In genomic region chr3:117408811-117409210, GRCh38 we compare ENCODE assay signal across 18 cellular contexts.
DNase-seq lines count a peak whose midpoint lies in the region; ATAC-seq and TF ChIP-seq lines count a peak whose summit lies in the region.
"Had no signal": no experiment of that assay in that cellular context is flagged by ENCODE, and none has a peak within 500 bp of the region (broad histone marks: within the 10 kb centered on the region; RNA-seq: fewer than 3 reads in every experiment).

No MANE protein-coding gene starts in this region.

- no peak overlapping the region for H3K27ac ChIP-seq in transverse colon
- H3K27ac ChIP-seq in tibial artery = no peak overlapping the region
- H3K27ac ChIP-seq: 22Rv1, BLaER1 had no signal

- TF ChIP-seq POLR2A in transverse colon (IDR thresholded peaks at IDR 0.05) = no peak

- peaks cover 8 to 9% of the 10 kb centered on the region in 2 donors for H3K9me3 Mint-ChIP-seq in natural killer cell

- no peaks in the 10 kb centered on the region for H3K4me1 ChIP-seq in transverse colon
- no peaks in the 10 kb centered on the region for H3K4me1 ChIP-seq in tibial artery
- H3K4me1 ChIP-seq: HAP-1 had no signal

- TF ChIP-seq CTCF in astrocyte of the spinal cord (IDR thresholded peaks at IDR 0.05; ENCODE audit: low read depth, low read length) (no peak), fibroblast of the aortic adventitia (IDR thresholded peaks at IDR 0.05; ENCODE audit: insufficient read depth, low read length) (no peak), natural killer cell (IDR thresholded peaks at IDR 0.05) (no peak), transverse colon (IDR thresholded peaks at IDR 0.05) (no peak), tibial artery (IDR thresholded peaks at IDR 0.05) (no peak)

- H3K4me1 Mint-ChIP-seq in natural killer cell = no peaks in the 10 kb centered on the region
- H3K4me1 Mint-ChIP-seq: CD4-positive, alpha-beta memory T cell had no signal

- ATAC-seq in natural killer cell (no peak), HG02588 (IDR thresholded peaks at IDR 0.05; ENCODE audit: unreplicated experiment) (no peak)
- ATAC-seq: Right ventricle myocardium inferior had no signal

- H3K27ac Mint-ChIP-seq in natural killer cell = no peak overlapping the region

- H3K27me3 Mint-ChIP-seq in natural killer cell (ENCODE audit: low read depth in 2 of 2) = no peaks in the 10 kb centered on the region
- H3K27me3 Mint-ChIP-seq: CD4-positive, alpha-beta memory T cell had no signal

- in situ Hi-C loops in astrocyte of the spinal cord (cut with HindIII; ENCODE audit: low sequenced_read_pairs) = no loop called here
- in situ Hi-C loops in transverse colon (cut with MboI; ENCODE audit: low pct_ligation_motif_present in 1 of 4, low pct_unique_long_range_greater_than_20kb in 1 of 4, low sequenced_read_pairs in 3 of 4) = no loop called here

- DNase-seq in AG08395 (ENCODE audit: low spot score) (peak; percentile 14), GM03348 (ENCODE audit: low spot score) (peak; percentile 18), astrocyte of the spinal cord (ENCODE audit: low read depth, low spot score) (peak; percentile 4), fibroblast of the aortic adventitia (ENCODE audit: low read depth) (peak; percentile 43), natural killer cell (no peak), transverse colon (no peak), tibial artery (no peak)
- DNase-seq: Calu3; CD4-positive, alpha-beta memory T cell; NCI-H1105; NCI-H2081 treated with DMSO at 0.1 percent for 48 hours; NCI-H510A; NCI-H774 had no signal

- H3K36me3 ChIP-seq in transverse colon = no peaks in the 10 kb centered on the region
- H3K36me3 ChIP-seq in tibial artery = no peaks in the 10 kb centered on the region
- H3K36me3 ChIP-seq: BLaER1, HAP-1 had no signal

- TF ChIP-seq EP300 in transverse colon (IDR thresholded peaks at IDR 0.05; ENCODE audit: low read depth) = no peak

- H3K9me3 ChIP-seq in transverse colon = no peaks in the 10 kb centered on the region
- H3K9me3 ChIP-seq in tibial artery = no peaks in the 10 kb centered on the region
- H3K9me3 ChIP-seq: BLaER1, HAP-1 had no signal

- H3K4me3 ChIP-seq in astrocyte of the spinal cord (ENCODE audit: low read depth, low read length) (no peak overlapping the region), fibroblast of the aortic adventitia (ENCODE audit: low read depth, low read length) (no peak overlapping the region), transverse colon (no peak overlapping the region), tibial artery (no peak overlapping the region)
- H3K4me3 ChIP-seq: BLaER1, HAP-1 had no signal

- no peak overlapping the region for H3K4me3 Mint-ChIP-seq in natural killer cell
- H3K4me3 Mint-ChIP-seq: CD4-positive, alpha-beta memory T cell had no signal

- H3K36me3 Mint-ChIP-seq in natural killer cell = no peaks in the 10 kb centered on the region
- H3K36me3 Mint-ChIP-seq: CD4-positive, alpha-beta memory T cell had no signal

- H3K27me3 ChIP-seq in transverse colon = no peaks in the 10 kb centered on the region
- H3K27me3 ChIP-seq in tibial artery = no peaks in the 10 kb centered on the region
- H3K27me3 ChIP-seq: BLaER1 had no signal

- intact Hi-C loops in natural killer cell (cut with micrococcal nuclease) = no loop called here
- intact Hi-C loops in transverse colon (cut with DNase I; ENCODE audit: low total_unique reads) = no loop called here
- intact Hi-C loops in tibial artery (cut with DNase I; ENCODE audit: low total_unique reads) = no loop called here

Comparison
In these comparisons a context has a peak if more than half of its experiments do, and no peak if none do; other contexts are left out.
1. DNase-seq: peak in AG08395 (single experiment), GM03348 (single experiment), astrocyte of the spinal cord (single experiment) and fibroblast of the aortic adventitia (single experiment); none in natural killer cell (single experiment), transverse colon (single experiment) and tibial artery (0 of 2).